Comparison of ENCODE assay signal across 20 cellular contexts in genomic region chr9:136613824-136614371, GRCh38. TPM values are rescaled to one million over a fixed set of nuclear protein-coding genes. Genes with fewer than 3 reads are reported as not detected.
DNase-seq lines count a peak whose midpoint lies in the region; ATAC-seq and TF ChIP-seq lines count a peak whose summit lies in the region.
"Had no signal": no experiment of that assay in that cellular context is flagged by ENCODE, and none has a peak within 500 bp of the region (broad histone marks: within the 10 kb centered on the region; RNA-seq: fewer than 3 reads in every experiment).

No MANE protein-coding gene starts in this region.

- H3K27me3 ChIP-seq in SK-N-SH (ENCODE audit: insufficient read depth) (no peaks in the 10 kb centered on the region), neuronal stem cell (ENCODE audit: control insufficient read depth in 3 of 3, insufficient read depth in 3 of 3, low read depth in 1 of 3, low read length in 3 of 3) (peaks cover 0 to 2% (median 0%) of the 10 kb centered on the region in 3 experiments), vagina (no peaks in the 10 kb centered on the region)
- H3K27me3 ChIP-seq: right lobe of liver had no signal

- H3K4me2 ChIP-seq in SK-N-SH (peak overlapping the region; percentile 76; the same call in 1 of the 2 replicates), neuronal stem cell (ENCODE audit: insufficient read depth, low read length, poor library complexity, severe bottlenecking) (no peak overlapping the region)

- H2BK12ac ChIP-seq in neuronal stem cell (ENCODE audit: low read length), result no peak overlapping the region

- no peak overlapping the region for H3K14ac ChIP-seq in neuronal stem cell (ENCODE audit: low read length)

- H3K4me1 ChIP-seq in SK-N-SH (ENCODE audit: control insufficient read depth in 1 of 2, insufficient read depth in 2 of 2, low read depth in 1 of 2, low read length in 1 of 2), result peaks cover 9 to 11% of the 10 kb centered on the region in 2 experiments; a peak in 3 of 4 replicates
- peaks cover 17 to 58% of the 10 kb centered on the region in 2 donors for H3K4me1 ChIP-seq in neuronal stem cell (ENCODE audit: control insufficient read depth in 2 of 2, insufficient read depth in 1 of 2, low read depth in 1 of 2, low read length in 2 of 2)
- H3K4me1 ChIP-seq in vagina, result peaks cover 30% of the 10 kb centered on the region

- H2AK5ac ChIP-seq in neuronal stem cell (ENCODE audit: low read depth, low read length), result peak overlapping the region; percentile 95

- H3F3A ChIP-seq in SK-N-SH (replicated peaks; ENCODE audit: insufficient read depth), result no peaks in the 10 kb centered on the region

- no peaks in the 10 kb centered on the region for H4K20me1 ChIP-seq in SK-N-SH (ENCODE audit: insufficient read depth)

- intact Hi-C loops in vagina (cut with DNase I), result no loop called here

- no peak for DNase-seq in SK-N-SH
- DNase-seq in dermis blood vessel endothelial cell, result peak; percentile 45
- DNase-seq in neuronal stem cell (ENCODE audit: low spot score), result no peak
- no peak for DNase-seq in vagina (ENCODE audit: extremely low spot score in 2 of 2)
- no peak for DNase-seq in activated gamma-delta T cell (lab: John Stamatoyannopoulos, UW)
- DNase-seq in GM13977 (ENCODE audit: low spot score), result no peak
- DNase-seq: activated B cell treated with CpG ODN at 0.5 μM for 24 hours; activated naive CD8-positive, alpha-beta T cell treated with anti-CD3 and anti-CD28 coated beads, Interleukin-2, amount 50 U/mL, for 24 hours; effector memory CD4-positive, alpha-beta T cell; hippocampal formation; NCI-H1694 treated with DMSO at 0.1 percent for 48 hours; nucleus accumbens; stimulated activated CD4-positive, alpha-beta T cell treated with anti-CD3 and anti-CD28 coated beads, Interleukin-4, amount 100 ng/mL, for 1 hour had no signal

- H3K9ac ChIP-seq in SK-N-SH, result peak overlapping the region; percentile 53
- peak overlapping the region; percentile 50 for H3K9ac ChIP-seq in neuronal stem cell (ENCODE audit: low read depth, low read length, poor library complexity)

- no peak for TF ChIP-seq EP300 in SK-N-SH (IDR thresholded peaks at IDR 0.05; ENCODE audit: borderline replicate concordance in 1 of 2, low read depth in 1 of 2, low read length in 1 of 2)

- no peak for TF ChIP-seq POLR2A in vagina (IDR thresholded peaks at IDR 0.05)

- POLR2A ChIA-PET in SK-N-SH (lab: Yijun Ruan, JAX), result no interaction called here

- in situ Hi-C loops in GM13977 (cut with MboI; ENCODE audit: low pct_unique_long_range_greater_than_20kb, low sequenced_read_pairs, unreplicated experiment), result no loop called here

- no peak for TF ChIP-seq RAD21 in SK-N-SH (IDR thresholded peaks at IDR 0.05; ENCODE audit: low read length)

- H3K79me2 ChIP-seq in SK-N-SH (ENCODE audit: insufficient read depth), result no peaks in the 10 kb centered on the region

- H4K8ac ChIP-seq in neuronal stem cell (ENCODE audit: low read depth, low read length), result no peak overlapping the region

- H3K27ac ChIP-seq in SK-N-SH (ENCODE audit: low read depth in 2 of 2, low read length in 1 of 2) (no peak overlapping the region; a peak in 1 of 4 replicates), neuronal stem cell (replicated peaks; ENCODE audit: low read length) (no peak overlapping the region), vagina (peak overlapping the region; percentile 57)
- H3K27ac ChIP-seq: 22Rv1, suprapubic skin had no signal

- peaks cover 2% of the 10 kb centered on the region for H3K79me1 ChIP-seq in neuronal stem cell (ENCODE audit: low read depth, low read length)

- peak overlapping the region; percentile 55 for H3K23ac ChIP-seq in neuronal stem cell (ENCODE audit: low read depth, low read length, poor library complexity)

- 81% methylated on average over 3 of the region's 19 CpGs for WGBS in SK-N-SH (ENCODE audit: low lambda C conversion rate)
- WGBS in neuronal stem cell (ENCODE audit: extremely low coverage in 2 of 2, insufficient read length in 2 of 2, insufficient replicate concordance in 1 of 2), 2 donors, result no CpG with 5 or more reads among the region's 19 CpGs

- CTCF ChIA-PET in SK-N-SH (lab: Yijun Ruan, JAX), result interaction anchor here (0.7 to 3.2 kb wide), 3 partner anchors 10 to 129 kb away, joined by 3 to 15 read pairs (median 13); no protein-coding TSS in a partner anchor

- no peaks in the 10 kb centered on the region for H3K9me2 ChIP-seq in SK-N-SH

- H3K36me3 ChIP-seq in SK-N-SH (replicated peaks in 1 of 2; ENCODE audit: control insufficient read depth in 1 of 2, insufficient read depth in 2 of 2, low read length in 1 of 2) (no peaks in the 10 kb centered on the region), neuronal stem cell (replicated peaks in 1 of 2; ENCODE audit: control insufficient read depth in 2 of 2, insufficient read depth in 2 of 2, low read length in 2 of 2) (no peaks in the 10 kb centered on the region), vagina (no peaks in the 10 kb centered on the region)
- H3K36me3 ChIP-seq: right lobe of liver, suprapubic skin had no signal

- H2BK15ac ChIP-seq in neuronal stem cell (ENCODE audit: low read length), result peak overlapping the region; percentile 98

- H2BK120ac ChIP-seq in neuronal stem cell (ENCODE audit: low read depth, low read length), result no peak overlapping the region

- peak overlapping the region; percentile 94 for H2BK5ac ChIP-seq in neuronal stem cell (ENCODE audit: low read length)

- H4K91ac ChIP-seq in neuronal stem cell (ENCODE audit: low read depth, low read length, poor library complexity), result no peak overlapping the region

- H3K18ac ChIP-seq in neuronal stem cell (ENCODE audit: low read length), result peak overlapping the region; percentile 95

- TF ChIP-seq CTCF in SK-N-SH (IDR thresholded peaks at IDR 0.05), result no peak
- TF ChIP-seq CTCF in vagina (IDR thresholded peaks at IDR 0.05), result no peak
- no peak for TF ChIP-seq CTCF in GM13977 (IDR thresholded peaks at IDR 0.05; ENCODE audit: extremely low read depth, insufficient read depth, missing control alignments)

- no peaks in the 10 kb centered on the region for H3K9me3 ChIP-seq in SK-N-SH
- H3K9me3 ChIP-seq in neuronal stem cell (replicated peaks in 1 of 2; ENCODE audit: control insufficient read depth in 2 of 2, insufficient read depth in 1 of 2, low read depth in 1 of 2, low read length in 2 of 2), result no peaks in the 10 kb centered on the region
- H3K9me3 ChIP-seq in vagina, result no peaks in the 10 kb centered on the region
- H3K9me3 ChIP-seq: mucosa of descending colon, right lobe of liver, suprapubic skin had no signal

- H3K4me3 ChIP-seq in SK-N-SH (ENCODE audit: low read depth in 2 of 2, low read length in 1 of 2), result no peak overlapping the region
- no peak overlapping the region for H3K4me3 ChIP-seq in neuronal stem cell (ENCODE audit: low read length in 2 of 2)
- H3K4me3 ChIP-seq in vagina, result no peak overlapping the region
- H3K4me3 ChIP-seq: mucosa of descending colon, right lobe of liver, suprapubic skin had no signal

- H2AFZ ChIP-seq in SK-N-SH (ENCODE audit: low read depth) (0 out of 2 replicates have a peak overlapping the region, but pooled peaks have one; percentile 35), neuronal stem cell (ENCODE audit: low read length) (peak overlapping the region; percentile 85)

- no peak overlapping the region for H3K4ac ChIP-seq in neuronal stem cell (ENCODE audit: low read length)

- ATAC-seq in SK-N-SH treated with all-trans-retinoic acid at 6 μM for 48 hours, result no peak
- ATAC-seq in HG03457 (IDR thresholded peaks at IDR 0.05; ENCODE audit: unreplicated experiment), result no peak
- ATAC-seq: activated naive CD8-positive, alpha-beta T cell treated with anti-CD3 and anti-CD28 coated beads, Interleukin-2, amount 50 U/mL, for 24 hours; activated T-helper 17 cell treated with anti-CD3 and anti-CD28 coated beads, Interleukin-2, amount 50 U/mL, for 72 hours; mucosa of descending colon had no signal

TF ChIP-seq in SK-N-SH, 30 proteins besides CTCF, POLR2A, EP300 and RAD21 (continues in another document):
- TF ChIP-seq GABPA (IDR thresholded peaks at IDR 0.05; ENCODE audit: low read depth), result no peak
- no peak for TF ChIP-seq RCOR1 (IDR thresholded peaks at IDR 0.05; ENCODE audit: low read length)
- no peak for TF ChIP-seq RFX5 (IDR thresholded peaks at IDR 0.05; ENCODE audit: low read length)
- no peak for TF ChIP-seq FOXJ3 (CRISPR knock-in tag; IDR thresholded peaks at IDR 0.05)
- TF ChIP-seq NRF1 (IDR thresholded peaks at IDR 0.05; ENCODE audit: low read depth, low read length), result no peak
- no peak for TF ChIP-seq YY1 (IDR thresholded peaks at IDR 0.05; ENCODE audit: low read depth)

TF ChIP-seq in SK-N-SH treated with all-trans-retinoic acid at 6 μM for 48 hours, 23 proteins besides CTCF, POLR2A, EP300 and RAD21 (continues in another document):
- TF ChIP-seq, protein P1, sequence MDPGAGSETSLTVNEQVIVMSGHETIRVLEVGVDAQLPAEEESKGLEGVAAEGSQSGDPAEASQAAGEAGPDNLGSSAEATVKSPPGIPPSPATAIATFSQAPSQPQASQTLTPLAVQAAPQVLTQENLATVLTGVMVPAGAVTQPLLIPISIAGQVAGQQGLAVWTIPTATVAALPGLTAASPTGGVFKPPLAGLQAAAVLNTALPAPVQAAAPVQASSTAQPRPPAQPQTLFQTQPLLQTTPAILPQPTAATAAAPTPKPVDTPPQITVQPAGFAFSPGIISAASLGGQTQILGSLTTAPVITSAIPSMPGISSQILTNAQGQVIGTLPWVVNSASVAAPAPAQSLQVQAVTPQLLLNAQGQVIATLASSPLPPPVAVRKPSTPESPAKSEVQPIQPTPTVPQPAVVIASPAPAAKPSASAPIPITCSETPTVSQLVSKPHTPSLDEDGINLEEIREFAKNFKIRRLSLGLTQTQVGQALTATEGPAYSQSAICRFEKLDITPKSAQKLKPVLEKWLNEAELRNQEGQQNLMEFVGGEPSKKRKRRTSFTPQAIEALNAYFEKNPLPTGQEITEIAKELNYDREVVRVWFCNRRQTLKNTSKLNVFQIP (CRISPR knock-in tag; IDR thresholded peaks at IDR 0.05; ENCODE audit: borderline replicate concordance, low read depth), result no peak
- TF ChIP-seq ZFP3 (CRISPR knock-in tag; IDR thresholded peaks at IDR 0.05), result no peak
- no peak for TF ChIP-seq ZNF8 (CRISPR knock-in tag; IDR thresholded peaks at IDR 0.05)
- TF ChIP-seq ZC3H10 (CRISPR knock-in tag; IDR thresholded peaks at IDR 0.05), result no peak

RNA-seq across cellular contexts. Expression of gene EGFL7, which starts 48.8 kb away (rescaled TPM):
- 39.8 and 43.0 TPM in 2 replicates for polyA plus RNA-seq in SK-N-SH (2012; rRNA removed)
- 16.4 and 32.5 TPM in 2 replicates for polyA plus RNA-seq in SK-N-SH (2012; cell fraction: cytosol; rRNA removed)
- polyA plus RNA-seq in SK-N-SH (2012; cell fraction: nucleus; rRNA removed), result 32.6 and 35.1 TPM in 2 replicates
- total RNA-seq in dermis blood vessel endothelial cell (571 and 768 TPM in 2 replicates), vagina (272 TPM)
- 33.1 TPM for polyA plus RNA-seq in neuronal stem cell (2013, experiment 1 of 2)
- polyA plus RNA-seq in neuronal stem cell (2013, experiment 2 of 2), result 32.0 TPM
- total RNA-seq: activated B cell treated with CpG ODN at 0.5 μM for 24 hours had no signal
